Comparison of ENCODE assay signal across 11 cellular contexts in genomic region chr20:33647603-33648395, GRCh38. TPM values are rescaled to one million over a fixed set of nuclear protein-coding genes. Genes with fewer than 3 reads are reported as not detected.
DNase-seq lines count a peak whose midpoint lies in the region; ATAC-seq and TF ChIP-seq lines count a peak whose summit lies in the region.
"Had no signal": no experiment of that assay in that cellular context is flagged by ENCODE, and none has a peak within 500 bp of the region (broad histone marks: within the 10 kb centered on the region; RNA-seq: fewer than 3 reads in every experiment).

No MANE protein-coding gene starts in this region.

- H3K27ac Mint-ChIP-seq in activated CD4-positive, alpha-beta T cell treated with anti-CD3 and anti-CD28 coated beads, Interleukin-2, amount 10 ng/mL, durations not matched to agents 24 days and 14 days, result no peak overlapping the region

- no peaks in the 10 kb centered on the region for H3K9me3 Mint-ChIP-seq in activated CD4-positive, alpha-beta T cell treated with anti-CD3 and anti-CD28 coated beads, Interleukin-2, amount 10 ng/mL, durations not matched to agents 24 days and 14 days

- peak overlapping the region; percentile 84 for H3K4me2 ChIP-seq in KMS-11

- DNase-seq in activated CD4-positive, alpha-beta T cell treated with anti-CD3 and anti-CD28 coated beads, Interleukin-2, amount 10 ng/mL, durations not matched to agents 24 days and 14 days, result peak; percentile 56
- DNase-seq in activated CD4-positive, alpha-beta T cell treated with anti-CD3 and anti-CD28 coated beads, Interleukin-2, amount 50 U/mL, for 1 hour, result no peak
- DNase-seq in fibroblast of peridontal ligament (ENCODE audit: extremely low read depth), result peak; percentile 80
- DNase-seq in stimulated activated CD4-positive, alpha-beta T cell treated with anti-CD3 and anti-CD28 coated beads, Interleukin-15, amount 100 ng/mL, for 24 hours, result no peak
- no peak for DNase-seq in ACHN
- DNase-seq: NCI-H1694 treated with DMSO at 0.1 percent for 48 hours; stimulated activated CD4-positive, alpha-beta T cell treated with anti-CD3 and anti-CD28 coated beads, Interleukin-2, amount 100 ng/mL, for 24 hours had no signal

- peak; percentile 38; the same call in 1 of the 2 replicates for TF ChIP-seq CTCF in KMS-11 (conservative IDR thresholded peaks at IDR 0.05; ENCODE audit: low read depth, low read length)

- H3K27me3 Mint-ChIP-seq in activated CD4-positive, alpha-beta T cell treated with anti-CD3 and anti-CD28 coated beads, Interleukin-2, amount 10 ng/mL, durations not matched to agents 24 days and 14 days, result no peaks in the 10 kb centered on the region

- H3K27ac ChIP-seq in KMS-11 (peak overlapping the region; percentile 74), temporal lobe (ENCODE audit: low read depth, low read length) (peak overlapping the region; percentile 4)

- in situ Hi-C loops in ACHN (cut with HindIII; ENCODE audit: low pct_ligation_motif_present, low pct_unique_long_range_greater_than_20kb, low sequenced_read_pairs), result no loop called here

- no peak overlapping the region for H3K4me3 Mint-ChIP-seq in activated CD4-positive, alpha-beta T cell treated with anti-CD3 and anti-CD28 coated beads, Interleukin-2, amount 10 ng/mL, durations not matched to agents 24 days and 14 days

- H3K4me1 Mint-ChIP-seq in activated CD4-positive, alpha-beta T cell treated with anti-CD3 and anti-CD28 coated beads, Interleukin-2, amount 10 ng/mL, durations not matched to agents 24 days and 14 days, result peaks cover 16% of the 10 kb centered on the region

- H4K20me1 ChIP-seq in KMS-11 (ENCODE audit: insufficient read depth), result no peaks in the 10 kb centered on the region

- H3K4me3 ChIP-seq in KMS-11 (IDR thresholded peaks at IDR 0.05; ENCODE audit: insufficient read depth, low read depth, low read length), result no peak overlapping the region

- ATAC-seq in HG02852 (IDR thresholded peaks at IDR 0.05; ENCODE audit: unreplicated experiment), result no peak

- H3K36me3 Mint-ChIP-seq in activated CD4-positive, alpha-beta T cell treated with anti-CD3 and anti-CD28 coated beads, Interleukin-2, amount 10 ng/mL, durations not matched to agents 24 days and 14 days (ENCODE audit: low read depth), result peaks cover 7% of the 10 kb centered on the region

- H2AFZ ChIP-seq in KMS-11 (ENCODE audit: low read depth), result no peak overlapping the region

- no peaks in the 10 kb centered on the region for H3K36me3 ChIP-seq in KMS-11 (ENCODE audit: insufficient read depth)

- intact Hi-C loops in activated CD4-positive, alpha-beta T cell treated with anti-CD3 and anti-CD28 coated beads, Interleukin-2, amount 10 ng/mL, durations not matched to agents 24 days and 14 days (cut with micrococcal nuclease), result no loop called here

- H3K4me1 ChIP-seq in KMS-11 (ENCODE audit: low read depth, poor library complexity, severe bottlenecking), result peaks cover 74% of the 10 kb centered on the region

- no peaks in the 10 kb centered on the region for H3K27me3 ChIP-seq in KMS-11 (ENCODE audit: insufficient read depth, low read depth)

- H3K79me2 ChIP-seq in KMS-11 (ENCODE audit: insufficient read depth, low read depth), result no peaks in the 10 kb centered on the region

- peak overlapping the region; percentile 26; the same call in 1 of the 2 replicates for H3K9ac ChIP-seq in KMS-11

RNA-seq across cellular contexts. Expression of gene C20orf144, which starts 14.3 kb away (rescaled TPM):
- 0.16 and 0.26 TPM in 2 replicates for total RNA-seq in activated CD4-positive, alpha-beta T cell treated with anti-CD3 and anti-CD28 coated beads, Interleukin-2, amount 10 ng/mL, durations not matched to agents 24 days and 14 days
- not detected for total RNA-seq in temporal lobe
- total RNA-seq: bronchial epithelial cell had no signal

RNA-seq across cellular contexts. Expression of gene ACTL10, which starts 18.9 kb away (rescaled TPM):
- total RNA-seq in activated CD4-positive, alpha-beta T cell treated with anti-CD3 and anti-CD28 coated beads, Interleukin-2, amount 10 ng/mL, durations not matched to agents 24 days and 14 days, result 3.7 TPM in 2 replicates
- 0.74 TPM for total RNA-seq in temporal lobe

RNA-seq across cellular contexts. Expression of gene NECAB3, which starts 26.4 kb away (rescaled TPM):
- 29.0 and 30.0 TPM in 2 replicates for total RNA-seq in activated CD4-positive, alpha-beta T cell treated with anti-CD3 and anti-CD28 coated beads, Interleukin-2, amount 10 ng/mL, durations not matched to agents 24 days and 14 days
- total RNA-seq in temporal lobe, result 25.1 TPM

RNA-seq across cellular contexts. Expression of gene E2F1, which starts 38.4 kb away (rescaled TPM):
- total RNA-seq in activated CD4-positive, alpha-beta T cell treated with anti-CD3 and anti-CD28 coated beads, Interleukin-2, amount 10 ng/mL, durations not matched to agents 24 days and 14 days, result 77.2 and 78.3 TPM in 2 replicates
- 2.0 TPM for total RNA-seq in temporal lobe

Comparison
In these comparisons a context has a peak if more than half of its experiments do, and no peak if none do; other contexts are left out.
1. DNase-seq: peak in activated CD4-positive, alpha-beta T cell treated with anti-CD3 and anti-CD28 coated beads, Interleukin-2, amount 10 ng/mL, durations not matched to agents 24 days and 14 days (single experiment) and fibroblast of peridontal ligament (single experiment); none in activated CD4-positive, alpha-beta T cell treated with anti-CD3 and anti-CD28 coated beads, Interleukin-2, amount 50 U/mL, for 1 hour (single experiment), stimulated activated CD4-positive, alpha-beta T cell treated with anti-CD3 and anti-CD28 coated beads, Interleukin-15, amount 100 ng/mL, for 24 hours (single experiment) and ACHN (single experiment).